15 cellular contexts compared by ENCODE assay signal in the genomic region with DNA sequence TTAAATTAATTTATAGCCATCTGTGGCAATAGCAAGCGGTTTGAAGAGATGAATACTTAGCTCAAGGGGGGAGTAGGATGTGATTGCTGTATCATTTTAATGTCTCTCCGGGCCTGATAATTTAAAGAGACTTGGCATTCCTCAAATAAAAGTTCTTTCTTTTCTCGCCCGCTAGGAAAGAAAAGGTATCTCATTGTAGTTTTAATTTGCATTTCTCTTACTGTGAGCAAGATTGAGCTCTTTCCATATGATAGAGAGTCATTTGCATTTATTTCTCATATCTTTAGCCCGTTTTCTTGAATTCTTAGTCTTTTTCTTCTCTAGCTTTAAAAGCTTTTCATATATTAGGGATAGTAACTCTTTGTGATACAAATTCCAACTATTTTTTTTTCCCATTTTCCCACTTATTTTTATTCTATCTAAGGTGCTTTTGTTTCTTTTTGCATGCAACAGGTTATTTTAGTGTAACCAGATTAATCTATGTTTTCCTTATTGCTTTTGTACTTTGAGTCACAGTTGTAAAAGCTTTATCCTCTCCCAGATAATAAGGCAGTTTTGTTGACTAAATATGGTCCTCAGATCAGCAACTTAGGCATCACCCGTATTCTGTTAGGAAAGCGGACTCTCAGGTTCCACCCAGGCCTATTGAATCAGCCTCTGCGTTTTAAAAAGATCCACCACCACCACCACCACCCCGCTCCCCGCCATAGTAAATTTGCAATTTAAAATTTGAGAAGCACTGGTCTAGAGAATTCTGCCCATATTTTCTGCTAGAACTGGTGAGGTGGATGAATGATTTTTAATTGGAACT. TPM values are rescaled to one million over a fixed set of nuclear protein-coding genes. Genes with fewer than 3 reads are reported as not detected.
DNase-seq lines count a peak whose midpoint lies in the region; TF ChIP-seq lines count a peak whose summit lies in the region.
"Had no signal": no experiment of that assay in that cellular context is flagged by ENCODE, and none has a peak within 500 bp of the region (broad histone marks: within the 10 kb centered on the region; RNA-seq: fewer than 3 reads in every experiment).

No MANE protein-coding gene starts in this region.

- H3K23ac ChIP-seq in H9 (ENCODE audit: insufficient read length, low read depth, low read length): no peak overlapping the region

- no peak overlapping the region for H4K5ac ChIP-seq in H9 (ENCODE audit: insufficient read length, low read depth, low read length)

- H3K27ac ChIP-seq in H9 (ENCODE audit: insufficient read length, low read depth, low read length) (peak overlapping the region; percentile 97), SK-N-MC (no peak overlapping the region; the same call in 1 of the 2 replicates), iPS DF 6.9 (ENCODE audit: low read length) (peak overlapping the region; percentile 73)
- H3K27ac ChIP-seq: parathyroid adenoma, WERI-Rb-1 had no signal

- H2BK20ac ChIP-seq in H9 (ENCODE audit: low read depth, low read length, poor library complexity, severe bottlenecking): no peak overlapping the region

- no peak overlapping the region for H2AFZ ChIP-seq in H9 (ENCODE audit: low read length)
- H2AFZ ChIP-seq in neuron (ENCODE audit: low read depth, low read length): peak overlapping the region; percentile 9
- H2AFZ ChIP-seq: parathyroid adenoma had no signal

- H3K9me3 Mint-ChIP-seq in H9: peaks cover 61 to 63% of the 10 kb centered on the region in 2 experiments
- H3K9me3 Mint-ChIP-seq: activated CD8-positive, alpha-beta T cell treated with anti-CD3 and anti-CD28 coated beads for 36 hours; activated naive CD8-positive, alpha-beta T cell treated with anti-CD3 and anti-CD28 coated beads, Interleukin-2, amount 50 U/mL, for 24 hours; memory B cell had no signal

- H3K14ac ChIP-seq in H9 (ENCODE audit: insufficient read depth, low read length): no peak overlapping the region

- WGBS in H9 (ENCODE audit: extremely low coverage, insufficient read length, low lambda C conversion rate): no CpG with 5 or more reads among the region's 10 CpGs
- WGBS in iPS DF 6.9 (ENCODE audit: insufficient coverage, insufficient read length): no CpG with 5 or more reads among the region's 10 CpGs

- no peak overlapping the region for H3T11ph ChIP-seq in H9 (ENCODE audit: low read length)

- no peak for TF ChIP-seq CTCF in H9 (conservative IDR thresholded peaks at IDR 0.05)

- H3K36me3 ChIP-seq in SK-N-MC (ENCODE audit: insufficient read depth, low read length) (no peaks in the 10 kb centered on the region), iPS DF 6.9 (ENCODE audit: control insufficient read depth, insufficient read depth, low read length) (no peaks in the 10 kb centered on the region), neuron (ENCODE audit: insufficient read depth, low read length) (no peaks in the 10 kb centered on the region)
- H3K36me3 ChIP-seq: gastroesophageal sphincter, WERI-Rb-1 had no signal

- peak overlapping the region; percentile 79 to 98 (median 98) for H3K27ac Mint-ChIP-seq in H9
- H3K27ac Mint-ChIP-seq: activated CD8-positive, alpha-beta T cell treated with anti-CD3 and anti-CD28 coated beads for 36 hours; activated naive CD8-positive, alpha-beta T cell treated with anti-CD3 and anti-CD28 coated beads, Interleukin-2, amount 50 U/mL, for 24 hours; B cell; memory B cell had no signal

- H3K4me3 ChIP-seq in SK-N-MC (peak overlapping the region; percentile 49), iPS DF 6.9 (ENCODE audit: low read length) (no peak overlapping the region), neuron (ENCODE audit: low read length) (peak overlapping the region; percentile 49)
- H3K4me3 ChIP-seq: gastroesophageal sphincter had no signal

- H3K18ac ChIP-seq in H9 (ENCODE audit: insufficient read length, low read depth, low read length): no peak overlapping the region

- H3K36me3 Mint-ChIP-seq in H9 (ENCODE audit: insufficient read depth in 1 of 3, low read depth in 3 of 3): peaks cover 0 to 14% (median 7%) of the 10 kb centered on the region in 3 experiments; a peak in 4 of 7 replicates
- H3K36me3 Mint-ChIP-seq: memory B cell had no signal

- H2AK5ac ChIP-seq in H9 (ENCODE audit: insufficient read length, low read length): no peak overlapping the region

- H2BK12ac ChIP-seq in H9 (ENCODE audit: insufficient read length, low read depth, low read length): no peak overlapping the region

- H3K27me3 ChIP-seq in H9 (ENCODE audit: insufficient read depth, low read length): no peaks in the 10 kb centered on the region
- no peaks in the 10 kb centered on the region for H3K27me3 ChIP-seq in iPS DF 6.9 (ENCODE audit: control insufficient read depth, insufficient read depth, low read length)
- H3K27me3 ChIP-seq in neuron (ENCODE audit: insufficient read depth, low read length): no peaks in the 10 kb centered on the region
- H3K27me3 ChIP-seq: gastroesophageal sphincter had no signal

- H3K27me3 Mint-ChIP-seq in H9 (ENCODE audit: low read depth): no peaks in the 10 kb centered on the region
- H3K27me3 Mint-ChIP-seq: activated CD8-positive, alpha-beta T cell treated with anti-CD3 and anti-CD28 coated beads for 36 hours; activated naive CD8-positive, alpha-beta T cell treated with anti-CD3 and anti-CD28 coated beads, Interleukin-2, amount 50 U/mL, for 24 hours had no signal

- H2BK120ac ChIP-seq in H9 (ENCODE audit: low read depth, low read length, poor library complexity, severe bottlenecking): no peak overlapping the region

- H3K79me1 ChIP-seq in H9 (ENCODE audit: insufficient read depth, low read depth, low read length, poor library complexity, severe bottlenecking): no peaks in the 10 kb centered on the region

- DNase-seq in H9: peak; percentile 53
- DNase-seq in SK-N-MC (ENCODE audit: low read depth, low spot score): no peak
- DNase-seq in iPS DF 6.9 (ENCODE audit: low read depth, low spot score): no peak
- DNase-seq in NCI-H510A treated with DMSO at 0.1 percent for 48 hours (lab: John Stamatoyannopoulos, UW): no peak
- DNase-seq in RKO (ENCODE audit: low spot score): no peak
- DNase-seq in effector CD8-positive, alpha-beta T cell (lab: John Stamatoyannopoulos, UW): no peak
- no peak for DNase-seq in NCI-H187 (lab: John Stamatoyannopoulos, UW)
- DNase-seq: activated CD8-positive, alpha-beta T cell treated with anti-CD3 and anti-CD28 coated beads for 36 hours; activated naive CD8-positive, alpha-beta T cell treated with anti-CD3 and anti-CD28 coated beads, Interleukin-2, amount 50 U/mL, for 24 hours; WERI-Rb-1 had no signal

- peaks cover 11% of the 10 kb centered on the region; the same call in 1 of the 2 replicates for H3K4me1 ChIP-seq in H9 (ENCODE audit: insufficient read depth, low read length)
- peaks cover 2% of the 10 kb centered on the region; the same call in 1 of the 2 replicates for H3K4me1 ChIP-seq in iPS DF 6.9 (ENCODE audit: control insufficient read depth, insufficient read depth, low read length)
- peaks cover 3% of the 10 kb centered on the region for H3K4me1 ChIP-seq in neuron (ENCODE audit: insufficient read depth, low read length)
- H3K4me1 ChIP-seq: gastroesophageal sphincter, parathyroid adenoma had no signal

- H3K23me2 ChIP-seq in H9 (ENCODE audit: insufficient read length, low read depth, low read length, poor library complexity, severe bottlenecking): no peaks in the 10 kb centered on the region

- peaks cover 26 to 37% of the 10 kb centered on the region in 2 experiments for H3K4me1 Mint-ChIP-seq in H9
- H3K4me1 Mint-ChIP-seq: B cell, memory B cell had no signal

- H4K91ac ChIP-seq in H9 (ENCODE audit: insufficient read length, low read depth, low read length): no peak overlapping the region

- H4K20me1 ChIP-seq in H9 (ENCODE audit: control insufficient read depth, insufficient read depth, insufficient read length): no peaks in the 10 kb centered on the region

- H3K79me2 ChIP-seq in H9 (ENCODE audit: insufficient read depth, low read length): no peaks in the 10 kb centered on the region
- H3K79me2 ChIP-seq: parathyroid adenoma had no signal

- H3K9ac ChIP-seq in H9 (ENCODE audit: extremely low read depth, insufficient read length, low read length) (no peak overlapping the region), SK-N-MC (ENCODE audit: insufficient read length) (no peak overlapping the region)
- H3K9ac ChIP-seq: parathyroid adenoma had no signal

- H2BK15ac ChIP-seq in H9 (ENCODE audit: low read depth, low read length): no peak overlapping the region; the same call in 1 of the 2 replicates

- peak overlapping the region; percentile 33 to 58 for H3K4me3 Mint-ChIP-seq in H9
- H3K4me3 Mint-ChIP-seq: activated CD8-positive, alpha-beta T cell treated with anti-CD3 and anti-CD28 coated beads for 36 hours; activated naive CD8-positive, alpha-beta T cell treated with anti-CD3 and anti-CD28 coated beads, Interleukin-2, amount 50 U/mL, for 24 hours; B cell; memory B cell had no signal

- H3K4ac ChIP-seq in H9 (ENCODE audit: low read depth, low read length): no peak overlapping the region

- H3K9me3 ChIP-seq in H9 (ENCODE audit: control insufficient read depth, low read depth, low read length): no peaks in the 10 kb centered on the region
- no peaks in the 10 kb centered on the region for H3K9me3 ChIP-seq in SK-N-MC (ENCODE audit: low read depth, low read length)
- no peaks in the 10 kb centered on the region for H3K9me3 ChIP-seq in iPS DF 6.9 (ENCODE audit: control insufficient read depth, insufficient read depth, low read length)
- H3K9me3 ChIP-seq in neuron (ENCODE audit: low read length): no peaks in the 10 kb centered on the region
- H3K9me3 ChIP-seq: gastroesophageal sphincter had no signal

- no peak overlapping the region for H3K56ac ChIP-seq in H9 (ENCODE audit: insufficient read length, low read depth, low read length)

- H2BK5ac ChIP-seq in H9 (ENCODE audit: insufficient read length, low read length): no peak overlapping the region

- peak overlapping the region; percentile 44 for H3K4me2 ChIP-seq in H9 (ENCODE audit: insufficient read depth, insufficient read length, low read length)

- no peak overlapping the region for H4K8ac ChIP-seq in H9 (replicated peaks; ENCODE audit: insufficient read length, low read depth, low read length)

RNA-seq across cellular contexts. Expression of a gene that starts 58.7 kb away (rescaled TPM):
- total RNA-seq in H9 (2021): 268 and 284 TPM in 2 replicates
